Comparison of ENCODE assay signal across 12 cellular contexts in the genomic region with DNA sequence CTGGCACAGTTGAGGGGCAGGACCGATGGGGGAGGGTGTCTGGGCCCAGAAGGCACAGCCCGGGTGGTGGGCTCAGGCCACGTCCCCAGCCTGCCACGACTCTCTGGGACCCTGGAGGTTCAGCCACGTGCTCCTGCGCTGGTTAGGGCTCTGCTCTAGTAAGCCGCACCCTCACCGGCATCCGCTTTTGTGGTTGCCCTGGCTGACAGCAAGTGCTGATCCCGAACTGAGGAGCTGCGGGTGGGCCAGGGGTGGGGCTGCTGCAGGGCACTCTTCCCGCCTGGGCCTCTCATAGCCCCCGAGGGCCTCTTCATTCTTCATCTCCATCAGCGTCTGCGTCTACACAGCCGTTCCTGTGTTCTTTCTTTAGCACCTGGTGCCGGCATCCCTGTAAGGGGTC. TPM values are rescaled to one million over a fixed set of nuclear protein-coding genes. Genes with fewer than 3 reads are reported as not detected.
DNase-seq lines count a peak whose midpoint lies in the region; ATAC-seq and TF ChIP-seq lines count a peak whose summit lies in the region.
"Had no signal": no experiment of that assay in that cellular context is flagged by ENCODE, and none has a peak within 500 bp of the region (broad histone marks: within the 10 kb centered on the region; RNA-seq: fewer than 3 reads in every experiment).

No MANE protein-coding gene starts in this region.

- H3K4me1 Mint-ChIP-seq in CD8-positive, alpha-beta memory T cell: peaks cover 40 to 53% (median 45%) of the 10 kb centered on the region in 3 donors
- peaks cover 43% of the 10 kb centered on the region for H3K4me1 Mint-ChIP-seq in activated T-cell treated with anti-CD3 and anti-CD28 coated beads, Interleukin-2, amount 50 U/mL, for 4 hours (ENCODE audit: low read depth)

- peaks cover 47% of the 10 kb centered on the region for H3K4me1 ChIP-seq in CD8-positive, alpha-beta memory T cell (ENCODE audit: insufficient read depth, low read length)
- H3K4me1 ChIP-seq in mucosa of stomach (ENCODE audit: control insufficient read depth, insufficient read depth, low read length) (peaks cover 94% of the 10 kb centered on the region), foreskin keratinocyte (no peaks in the 10 kb centered on the region)

- CTCF ChIA-PET in CD8-positive, alpha-beta memory T cell (lab: Charles Lee): no interaction called here

- peak overlapping the region; percentile 15 to 65 (median 54) for H3K4me3 Mint-ChIP-seq in CD8-positive, alpha-beta memory T cell
- H3K4me3 Mint-ChIP-seq in activated T-cell treated with anti-CD3 and anti-CD28 coated beads, Interleukin-2, amount 50 U/mL, for 4 hours: peak overlapping the region; percentile 42

- H3K4me3 ChIP-seq in CD8-positive, alpha-beta memory T cell (ENCODE audit: low read length): no peak overlapping the region
- no peak overlapping the region for H3K4me3 ChIP-seq in mucosa of stomach (ENCODE audit: low read length)
- H3K4me3 ChIP-seq: MG63 had no signal

- no peaks in the 10 kb centered on the region for H3K36me3 Mint-ChIP-seq in CD8-positive, alpha-beta memory T cell
- H3K36me3 Mint-ChIP-seq in activated T-cell treated with anti-CD3 and anti-CD28 coated beads, Interleukin-2, amount 50 U/mL, for 4 hours (ENCODE audit: insufficient read depth): no peaks in the 10 kb centered on the region
- H3K36me3 Mint-ChIP-seq: type B pancreatic cell had no signal

- TF ChIP-seq CTCF in foreskin keratinocyte (conservative IDR thresholded peaks at IDR 0.05): no peak

- H3K9ac ChIP-seq in mucosa of stomach (ENCODE audit: low read length): peak overlapping the region; percentile 28

- peaks cover 0 to 8% of the 10 kb centered on the region in 2 donors for H3K27me3 Mint-ChIP-seq in CD8-positive, alpha-beta memory T cell
- H3K27me3 Mint-ChIP-seq in activated T-cell treated with anti-CD3 and anti-CD28 coated beads, Interleukin-2, amount 50 U/mL, for 4 hours (ENCODE audit: low read depth): no peaks in the 10 kb centered on the region
- H3K27me3 Mint-ChIP-seq: type B pancreatic cell had no signal

- no peaks in the 10 kb centered on the region for H3K9me3 ChIP-seq in CD8-positive, alpha-beta memory T cell (ENCODE audit: low read length)
- no peaks in the 10 kb centered on the region for H3K9me3 ChIP-seq in mucosa of stomach (ENCODE audit: control insufficient read depth, low read length)
- H3K9me3 ChIP-seq: MG63 had no signal

- H3K36me3 ChIP-seq in CD8-positive, alpha-beta memory T cell (ENCODE audit: insufficient read depth, low read length): no peaks in the 10 kb centered on the region
- H3K36me3 ChIP-seq in mucosa of stomach (ENCODE audit: control insufficient read depth, insufficient read depth, low read length): no peaks in the 10 kb centered on the region
- H3K36me3 ChIP-seq: MG63 had no signal

- ATAC-seq in activated T-cell treated with anti-CD3 and anti-CD28 coated beads, Interleukin-2, amount 50 U/mL, for 4 hours: peak; percentile 48 to 56
- ATAC-seq in foreskin keratinocyte: no peak
- ATAC-seq: left ventricle myocardium superior had no signal

- POLR2A ChIA-PET in CD8-positive, alpha-beta memory T cell (lab: Charles Lee): interaction anchor here (1.2 kb wide), 1 partner anchor 24 kb away, joined by 4 read pairs; no protein-coding TSS in a partner anchor

- peak overlapping the region in 6 of 8 donors; percentile 49 to 96 (median 88) for H3K27ac Mint-ChIP-seq in CD8-positive, alpha-beta memory T cell
- H3K27ac Mint-ChIP-seq: type B pancreatic cell had no signal

- DNase-seq in CD8-positive, alpha-beta memory T cell: peak in 4 of 5 donors; percentile 28 to 65 (median 53)
- DNase-seq in NCI-H345 (lab: John Stamatoyannopoulos, UW) (peak; percentile 75), SK-N-DZ (ENCODE audit: low spot score) (no peak), foreskin keratinocyte (no peak), DMS153 (lab: John Stamatoyannopoulos, UW) (no peak), SHP77 (lab: John Stamatoyannopoulos, UW) (no peak)
- peak; percentile 31 for DNase-seq in activated T-cell treated with anti-CD3 and anti-CD28 coated beads, Interleukin-2, amount 50 U/mL, for 4 hours
- DNase-seq: left ventricle myocardium superior, MG63, posterior cingulate gyrus had no signal

- no peaks in the 10 kb centered on the region for H3K9me3 Mint-ChIP-seq in CD8-positive, alpha-beta memory T cell
- no peaks in the 10 kb centered on the region for H3K9me3 Mint-ChIP-seq in activated T-cell treated with anti-CD3 and anti-CD28 coated beads, Interleukin-2, amount 50 U/mL, for 4 hours
- H3K9me3 Mint-ChIP-seq: type B pancreatic cell had no signal

- H3K27ac ChIP-seq in CD8-positive, alpha-beta memory T cell (ENCODE audit: low read depth, low read length): no peak overlapping the region
- H3K27ac ChIP-seq in foreskin keratinocyte: no peak overlapping the region

- no peaks in the 10 kb centered on the region for H3K27me3 ChIP-seq in CD8-positive, alpha-beta memory T cell (ENCODE audit: insufficient read depth, low read length, poor library complexity, severe bottlenecking)
- H3K27me3 ChIP-seq in mucosa of stomach (ENCODE audit: control insufficient read depth, insufficient read depth, low read length) (no peaks in the 10 kb centered on the region), foreskin keratinocyte (no peaks in the 10 kb centered on the region)
- H3K27me3 ChIP-seq: MG63 had no signal

RNA-seq across cellular contexts. Expression of a gene that starts 25.0 kb away (rescaled TPM):
- 10 to 100 TPM; 15.5 to 16.7 TPM for total RNA-seq in CD8-positive, alpha-beta memory T cell
- 0.71 TPM for polyA plus RNA-seq in CD8-positive, alpha-beta memory T cell
- total RNA-seq in activated T-cell treated with anti-CD3 and anti-CD28 coated beads, Interleukin-2, amount 50 U/mL, for 4 hours: 10 to 100 TPM; 14.2 to 17.3 (median 15.9) TPM
- polyA plus RNA-seq in SK-N-DZ (2014; cell fraction: cytosol; rRNA removed): 2.1 and 2.4 TPM in 2 replicates
- 1.6 and 3.0 TPM in 2 replicates for polyA plus RNA-seq in SK-N-DZ (2014; cell fraction: nucleus; rRNA removed)
- total RNA-seq in foreskin keratinocyte: 4.4 and 4.8 TPM in 2 replicates
- polyA plus RNA-seq in foreskin keratinocyte: 2.9 and 3.0 TPM in 2 replicates

Comparison
In these comparisons a context has a peak if more than half of its experiments do, and no peak if none do; other contexts are left out.
1. DNase-seq: peak in CD8-positive, alpha-beta memory T cell (4 of 5), NCI-H345 (single experiment) and activated T-cell treated with anti-CD3 and anti-CD28 coated beads, Interleukin-2, amount 50 U/mL, for 4 hours (single experiment); none in SK-N-DZ (single experiment), foreskin keratinocyte (0 of 2), DMS153 (single experiment) and SHP77 (0 of 2).